In the genomic region with DNA sequence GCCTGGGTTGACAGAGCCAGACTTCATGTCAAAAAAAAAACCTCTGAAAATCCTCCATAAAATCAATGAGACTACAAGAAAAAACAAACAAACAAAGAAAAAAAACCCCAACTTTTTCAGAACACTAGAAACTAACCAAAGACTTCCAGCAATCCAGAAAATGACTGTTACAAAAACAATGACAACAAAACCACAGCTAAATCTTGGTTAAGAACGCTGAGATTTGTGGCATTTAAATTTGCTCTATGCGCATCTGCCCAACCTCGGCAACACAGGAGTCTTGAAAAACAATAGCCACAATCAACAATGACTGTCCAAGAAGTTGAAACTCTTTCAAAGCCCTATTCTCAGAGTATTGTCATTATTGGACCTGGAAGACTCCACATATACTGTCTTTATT, we compare ENCODE assay signal across 22 cellular contexts.
"Had no signal": no experiment of that assay in that cellular context is flagged by ENCODE, and none has a peak within 500 bp of the region (broad histone marks: within the 10 kb centered on the region; RNA-seq: fewer than 3 reads in every experiment).

No MANE protein-coding gene starts in this region.

- H3K4me1 Mint-ChIP-seq: activated CD4-positive, alpha-beta T cell treated with anti-CD3 and anti-CD28 coated beads for 36 hours; activated CD8-positive, alpha-beta memory T cell treated with anti-CD3 and anti-CD28 coated beads, Interleukin-2, amount 10 ng/mL, durations not matched to agents 7 days and 5 days; neural progenitor cell had no signal

- H2AFZ ChIP-seq: neural progenitor cell had no signal

- DNase-seq: activated CD4-positive, alpha-beta memory T cell treated with anti-CD3 and anti-CD28 coated beads for 36 hours; activated CD4-positive, alpha-beta T cell treated with anti-CD3 and anti-CD28 coated beads for 36 hours; activated CD8-positive, alpha-beta memory T cell treated with anti-CD3 and anti-CD28 coated beads, Interleukin-2, amount 10 ng/mL, durations not matched to agents 7 days and 5 days; activated effector memory CD4-positive, alpha-beta T cell treated with anti-CD3 and anti-CD28 coated beads, Interleukin-2, amount 50 U/mL, for 16 hours; activated T-cell treated with anti-CD3 and anti-CD28 coated beads, Interleukin-2, amount 50 U/mL, for 24 hours; amygdala; effector memory CD4-positive, alpha-beta T cell; islet precursor cell; naive B cell; ovary; spleen; stimulated activated naive CD8-positive, alpha-beta T cell treated with anti-CD3 and anti-CD28 coated beads, Interleukin-15, amount 100 ng/mL, for 72 hours; T-helper 1 cell; T1000; testis; upper lobe of left lung; WERI-Rb-1 had no signal

- H3K9me3 ChIP-seq: ovary, testis had no signal

- H3K27me3 Mint-ChIP-seq: activated CD4-positive, alpha-beta memory T cell treated with anti-CD3 and anti-CD28 coated beads for 36 hours; activated CD8-positive, alpha-beta memory T cell treated with anti-CD3 and anti-CD28 coated beads, Interleukin-2, amount 10 ng/mL, durations not matched to agents 7 days and 5 days; activated naive CD8-positive, alpha-beta T cell; activated T-cell treated with anti-CD3 and anti-CD28 coated beads, Interleukin-2, amount 50 U/mL, for 24 hours; dendritic cell treated with granulocyte-macrophage colony-stimulating factor and Interleukin-4, amounts not matched to agents 40 ng/mL and 50 ng/mL, for 4 days; naive B cell; stimulated activated naive CD8-positive, alpha-beta T cell treated with anti-CD3 and anti-CD28 coated beads, Interleukin-15, amount 100 ng/mL, for 72 hours had no signal

- ATAC-seq: activated CD4-positive, alpha-beta T cell treated with anti-CD3 and anti-CD28 coated beads for 36 hours; activated CD8-positive, alpha-beta memory T cell treated with anti-CD3 and anti-CD28 coated beads, Interleukin-2, amount 10 ng/mL, durations not matched to agents 7 days and 5 days; sciatic nerve; stimulated activated naive CD8-positive, alpha-beta T cell treated with anti-CD3 and anti-CD28 coated beads, Interleukin-15, amount 100 ng/mL, for 72 hours had no signal

- H3K4me2 ChIP-seq: neural progenitor cell had no signal

- H3K4me1 ChIP-seq: neural progenitor cell, spleen, testis, upper lobe of left lung had no signal

- H3K9ac ChIP-seq: neural progenitor cell had no signal

- H3K36me3 ChIP-seq: neural progenitor cell, ovary, spleen, upper lobe of left lung, WERI-Rb-1 had no signal

- H3K36me3 Mint-ChIP-seq: activated CD4-positive, alpha-beta memory T cell treated with anti-CD3 and anti-CD28 coated beads for 36 hours; naive B cell had no signal

- H3K27ac ChIP-seq: epithelial cell of prostate, neural progenitor cell, ovary, spleen, testis, upper lobe of left lung, WERI-Rb-1 had no signal

- H3K27ac Mint-ChIP-seq: activated CD4-positive, alpha-beta memory T cell treated with anti-CD3 and anti-CD28 coated beads for 36 hours; activated CD4-positive, alpha-beta T cell treated with anti-CD3 and anti-CD28 coated beads for 36 hours; activated CD8-positive, alpha-beta memory T cell treated with anti-CD3 and anti-CD28 coated beads, Interleukin-2, amount 10 ng/mL, durations not matched to agents 7 days and 5 days; activated naive CD8-positive, alpha-beta T cell; activated T-cell treated with anti-CD3 and anti-CD28 coated beads, Interleukin-2, amount 50 U/mL, for 24 hours; dendritic cell treated with granulocyte-macrophage colony-stimulating factor and Interleukin-4, amounts not matched to agents 40 ng/mL and 50 ng/mL, for 4 days; neural progenitor cell; stimulated activated naive CD8-positive, alpha-beta T cell treated with anti-CD3 and anti-CD28 coated beads, Interleukin-15, amount 100 ng/mL, for 72 hours had no signal

- H3K4me3 ChIP-seq: neural progenitor cell, ovary, spleen, testis, upper lobe of left lung had no signal

- H3K27me3 ChIP-seq: neural progenitor cell, ovary, spleen, testis, upper lobe of left lung had no signal

- H3K4me3 Mint-ChIP-seq: activated CD4-positive, alpha-beta memory T cell treated with anti-CD3 and anti-CD28 coated beads for 36 hours; activated CD4-positive, alpha-beta T cell treated with anti-CD3 and anti-CD28 coated beads for 36 hours; activated CD8-positive, alpha-beta memory T cell treated with anti-CD3 and anti-CD28 coated beads, Interleukin-2, amount 10 ng/mL, durations not matched to agents 7 days and 5 days; activated naive CD8-positive, alpha-beta T cell; activated T-cell treated with anti-CD3 and anti-CD28 coated beads, Interleukin-2, amount 50 U/mL, for 24 hours; dendritic cell treated with granulocyte-macrophage colony-stimulating factor and Interleukin-4, amounts not matched to agents 40 ng/mL and 50 ng/mL, for 4 days; naive B cell; neural progenitor cell; stimulated activated naive CD8-positive, alpha-beta T cell treated with anti-CD3 and anti-CD28 coated beads, Interleukin-15, amount 100 ng/mL, for 72 hours had no signal
